Comparison of ENCODE assay signal across 11 cellular contexts in genomic region chr4:173243321-173243720, GRCh38.
DNase-seq lines count a peak whose midpoint lies in the region; ATAC-seq and TF ChIP-seq lines count a peak whose summit lies in the region.
"Had no signal": no experiment of that assay in that cellular context is flagged by ENCODE, and none has a peak within 500 bp of the region (broad histone marks: within the 10 kb centered on the region; RNA-seq: fewer than 3 reads in every experiment).

No MANE protein-coding gene starts in this region.

- H3K56ac ChIP-seq in H9 (ENCODE audit: insufficient read length, low read depth, low read length), result no peak overlapping the region

- H4K8ac ChIP-seq in H9 (replicated peaks; ENCODE audit: insufficient read length, low read depth, low read length), result no peak overlapping the region

- no peak overlapping the region for H3T11ph ChIP-seq in H9 (ENCODE audit: low read length)

- no TSS peak for BruUV-seq in A673 (replicated peaks; lab: Mats Ljungman, UMichigan)

- POLR2A ChIA-PET in A673 (lab: Charles Lee; ENCODE audit: low non-redundant PET), result no interaction called here
- POLR2A ChIA-PET in WTC11 (lab: Charles Lee), result interaction anchor here (2.2 kb wide), 1 partner anchor 75 kb away, joined by 6 read pairs; the partner anchor contains the start of gene GALNT7

- no peak overlapping the region for H3K4me2 ChIP-seq in H9 (ENCODE audit: insufficient read depth, insufficient read length, low read length)
- H3K4me2 ChIP-seq in hepatocyte, result no peak overlapping the region

- H3K4ac ChIP-seq in H9 (ENCODE audit: low read depth, low read length), result no peak overlapping the region

- CTCF ChIA-PET in A673 (lab: Charles Lee) (no interaction called here), WTC11 (lab: Charles Lee) (interaction anchor here (1.3 to 2.2 kb wide), 4 partner anchors 14 to 229 kb away, joined by 3 to 15 read pairs (median 6); partner anchors contain the start of gene GALNT7)

- ATAC-seq in WTC11, result no peak
- ATAC-seq: CD8-positive, alpha-beta T cell had no signal

- no peak overlapping the region for H3K23ac ChIP-seq in H9 (ENCODE audit: insufficient read length, low read depth, low read length)

- H3K9me3 ChIP-seq in A673 (ENCODE audit: low read depth, low read length, poor library complexity, severe bottlenecking), result no peaks in the 10 kb centered on the region
- H3K9me3 ChIP-seq in H9 (ENCODE audit: control insufficient read depth, low read depth, low read length), result no peaks in the 10 kb centered on the region
- H3K9me3 ChIP-seq in hepatocyte (ENCODE audit: low read depth), result no peaks in the 10 kb centered on the region
- H3K9me3 ChIP-seq in right atrium auricular region, result no peaks in the 10 kb centered on the region
- H3K9me3 ChIP-seq in HAP-1, result no peaks in the 10 kb centered on the region
- H3K9me3 ChIP-seq: MG63 had no signal

- H2BK15ac ChIP-seq in H9 (ENCODE audit: low read depth, low read length), result no peak overlapping the region

- in situ Hi-C loops in GM13976 (cut with MboI; ENCODE audit: low sequenced_read_pairs, unreplicated experiment) (no loop called here), HAP-1 (cut with MboI; ENCODE audit: low sequenced_read_pairs) (no loop called here)

- H3K4me3 ChIP-seq in A673 (ENCODE audit: low read depth, low read length, poor library complexity, severe bottlenecking) (no peak overlapping the region), hepatocyte (no peak overlapping the region), right atrium auricular region (no peak overlapping the region), HAP-1 (no peak overlapping the region)
- H3K4me3 ChIP-seq: MG63 had no signal

- H3K27ac ChIP-seq in A673 (ENCODE audit: low read depth, low read length, poor library complexity, severe bottlenecking) (no peak overlapping the region), H9 (ENCODE audit: insufficient read length, low read depth, low read length) (no peak overlapping the region), hepatocyte (peak overlapping the region; percentile 69), right atrium auricular region (no peak overlapping the region)

- H3K36me3 Mint-ChIP-seq in H9 (ENCODE audit: insufficient read depth in 1 of 3, low read depth in 3 of 3), result peaks cover 4 to 6% (median 4%) of the 10 kb centered on the region in 3 experiments; a peak in 4 of 7 replicates
- 0 out of 2 replicates have a peak, but pooled peaks cover 5% of the 10 kb centered on the region for H3K36me3 Mint-ChIP-seq in WTC11

- no CpG with 5 or more reads among the region's 3 CpGs for WGBS in H9 (ENCODE audit: extremely low coverage, insufficient read length, low lambda C conversion rate)
- WGBS in hepatocyte (ENCODE audit: low lambda C conversion rate, missing lambda C conversion rate), result 73% methylated on average over 3 of the region's 3 CpGs

- H3K79me2 ChIP-seq in H9 (ENCODE audit: insufficient read depth, low read length), result peaks cover 10% of the 10 kb centered on the region; the same call in 1 of the 2 replicates
- peaks cover 6% of the 10 kb centered on the region for H3K79me2 ChIP-seq in hepatocyte

- no peak overlapping the region for H2BK5ac ChIP-seq in H9 (ENCODE audit: insufficient read length, low read length)

- no peaks in the 10 kb centered on the region for H4K20me1 ChIP-seq in H9 (ENCODE audit: control insufficient read depth, insufficient read depth, insufficient read length)
- no peaks in the 10 kb centered on the region for H4K20me1 ChIP-seq in hepatocyte (ENCODE audit: insufficient read depth, poor library complexity, severe bottlenecking)

- H3K4me1 ChIP-seq in A673 (ENCODE audit: insufficient read depth, low read length, poor library complexity, severe bottlenecking) (peaks cover 67% of the 10 kb centered on the region), H9 (ENCODE audit: insufficient read depth, low read length) (peaks cover 12% of the 10 kb centered on the region; the same call in 1 of the 2 replicates), hepatocyte (ENCODE audit: insufficient read depth) (no peaks in the 10 kb centered on the region), right atrium auricular region (no peaks in the 10 kb centered on the region), HAP-1 (peaks cover 9% of the 10 kb centered on the region)

- H3K9me3 Mint-ChIP-seq in H9 (no peaks in the 10 kb centered on the region), WTC11 (no peaks in the 10 kb centered on the region)
- H3K9me3 Mint-ChIP-seq: activated T-helper 2 cell treated with anti-CD3 and anti-CD28 coated beads, Interferon-gamma antibody, Interleukin-2, Interleukin-4, amounts not matched to agents 10 μg/mL and 5 μg/mL and 100 μg/mL, durations not matched to agents 14 hours and 24 hours and 36 hours; CD8-positive, alpha-beta T cell had no signal

- H3K27me3 Mint-ChIP-seq in H9 (ENCODE audit: low read depth), result no peaks in the 10 kb centered on the region
- no peaks in the 10 kb centered on the region for H3K27me3 Mint-ChIP-seq in WTC11 (ENCODE audit: low read depth)

- H3K9ac ChIP-seq in H9 (ENCODE audit: extremely low read depth, insufficient read length, low read length), result no peak overlapping the region

- H4K91ac ChIP-seq in H9 (ENCODE audit: insufficient read length, low read depth, low read length), result no peak overlapping the region

- no peaks in the 10 kb centered on the region for H3K36me3 ChIP-seq in A673 (ENCODE audit: insufficient read depth, low read length, poor library complexity, severe bottlenecking)
- no peaks in the 10 kb centered on the region for H3K36me3 ChIP-seq in hepatocyte (replicated peaks; ENCODE audit: insufficient read depth, low read depth)
- no peaks in the 10 kb centered on the region for H3K36me3 ChIP-seq in right atrium auricular region
- no peaks in the 10 kb centered on the region for H3K36me3 ChIP-seq in HAP-1 (replicated peaks)
- H3K36me3 ChIP-seq: MG63 had no signal

- no peaks in the 10 kb centered on the region for H3K27me3 ChIP-seq in A673 (replicated peaks; ENCODE audit: insufficient read depth, low read depth, low read length, poor library complexity)
- H3K27me3 ChIP-seq in H9 (ENCODE audit: insufficient read depth, low read length), result no peaks in the 10 kb centered on the region
- H3K27me3 ChIP-seq in hepatocyte, result no peaks in the 10 kb centered on the region
- H3K27me3 ChIP-seq in right atrium auricular region, result no peaks in the 10 kb centered on the region
- no peaks in the 10 kb centered on the region for H3K27me3 ChIP-seq in HAP-1 (ENCODE audit: low read depth)
- H3K27me3 ChIP-seq: MG63 had no signal

- H2BK120ac ChIP-seq in H9 (ENCODE audit: low read depth, low read length, poor library complexity, severe bottlenecking), result no peak overlapping the region

- H2BK20ac ChIP-seq in H9 (ENCODE audit: low read depth, low read length, poor library complexity, severe bottlenecking), result no peak overlapping the region

- no peak overlapping the region for H2AK5ac ChIP-seq in H9 (ENCODE audit: insufficient read length, low read length)

- TF ChIP-seq CTCF in A673 (conservative IDR thresholded peaks at IDR 0.05; ENCODE audit: low read depth, low read length) (no peak), H9 (conservative IDR thresholded peaks at IDR 0.05) (no peak), WTC11 (IDR thresholded peaks at IDR 0.05) (no peak), hepatocyte (IDR thresholded peaks at IDR 0.05; ENCODE audit: poor library complexity) (no peak), GM13976 (IDR thresholded peaks at IDR 0.05; ENCODE audit: borderline replicate concordance, control extremely low read depth, extremely low read depth, insufficient read depth, missing control alignments) (no peak), right atrium auricular region (IDR thresholded peaks at IDR 0.05) (no peak)

- H3K14ac ChIP-seq in H9 (ENCODE audit: insufficient read depth, low read length), result no peak overlapping the region

- no peak overlapping the region for H4K5ac ChIP-seq in H9 (ENCODE audit: insufficient read length, low read depth, low read length)

- H3K4me3 Mint-ChIP-seq in H9, result no peak overlapping the region
- H3K4me3 Mint-ChIP-seq in WTC11, result peak overlapping the region; percentile 38
- H3K4me3 Mint-ChIP-seq: CD8-positive, alpha-beta T cell had no signal

- H3K23me2 ChIP-seq in H9 (ENCODE audit: insufficient read length, low read depth, low read length, poor library complexity, severe bottlenecking), result no peaks in the 10 kb centered on the region

- H3K79me1 ChIP-seq in H9 (ENCODE audit: insufficient read depth, low read depth, low read length, poor library complexity, severe bottlenecking), result no peaks in the 10 kb centered on the region

- peaks cover 70 to 73% of the 10 kb centered on the region in 2 experiments for H3K4me1 Mint-ChIP-seq in H9
- H3K4me1 Mint-ChIP-seq in WTC11, result peaks cover 91% of the 10 kb centered on the region

- no peak overlapping the region for H3K18ac ChIP-seq in H9 (ENCODE audit: insufficient read length, low read depth, low read length)

- peak overlapping the region in 2 of 3 experiments; percentile 42 to 66; a peak in 4 of 7 replicates for H3K27ac Mint-ChIP-seq in H9
- H3K27ac Mint-ChIP-seq in WTC11, result peak overlapping the region; percentile 82
- H3K27ac Mint-ChIP-seq: activated T-helper 2 cell treated with anti-CD3 and anti-CD28 coated beads, Interferon-gamma antibody, Interleukin-2, Interleukin-4, amounts not matched to agents 10 μg/mL and 5 μg/mL and 100 μg/mL, durations not matched to agents 14 hours and 24 hours and 36 hours; CD8-positive, alpha-beta T cell had no signal

- H2AFZ ChIP-seq in H9 (ENCODE audit: low read length), result no peak overlapping the region
- H2AFZ ChIP-seq in hepatocyte, result no peak overlapping the region

- DNase-seq in A673 (ENCODE audit: low spot score), result peak; percentile 27
- DNase-seq in H9, result no peak
- no peak for DNase-seq in WTC11 (ENCODE audit: low spot score)
- DNase-seq in hepatocyte (ENCODE audit: low spot score), result peak; percentile 34
- DNase-seq in GM13976 (ENCODE audit: low spot score), result no peak
- DNase-seq in right atrium auricular region (ENCODE audit: low spot score), result no peak
- DNase-seq in HAP-1 (ENCODE audit: low spot score in 2 of 2), result no peak
- DNase-seq in MV-4-11 (lab: John Stamatoyannopoulos, UW), result no peak
- DNase-seq: CD8-positive, alpha-beta T cell; MG63 had no signal

- intact Hi-C loops in A673 (cut with micrococcal nuclease; ENCODE audit: unreplicated experiment), result no loop called here

- H2BK12ac ChIP-seq in H9 (ENCODE audit: insufficient read length, low read depth, low read length), result no peak overlapping the region

- no peaks in the 10 kb centered on the region for H3K9me2 ChIP-seq in hepatocyte (replicated peaks; ENCODE audit: insufficient read depth)

Comparison
In these comparisons a context has a peak if more than half of its experiments do, and no peak if none do; other contexts are left out.
1. DNase-seq: peak in A673 (single experiment) and hepatocyte (single experiment); none in H9 (single experiment), WTC11 (single experiment), GM13976 (single experiment), right atrium auricular region (single experiment), HAP-1 (0 of 2) and MV-4-11 (single experiment).